1 cellular context compared by ENCODE assay signal in the genomic region with DNA sequence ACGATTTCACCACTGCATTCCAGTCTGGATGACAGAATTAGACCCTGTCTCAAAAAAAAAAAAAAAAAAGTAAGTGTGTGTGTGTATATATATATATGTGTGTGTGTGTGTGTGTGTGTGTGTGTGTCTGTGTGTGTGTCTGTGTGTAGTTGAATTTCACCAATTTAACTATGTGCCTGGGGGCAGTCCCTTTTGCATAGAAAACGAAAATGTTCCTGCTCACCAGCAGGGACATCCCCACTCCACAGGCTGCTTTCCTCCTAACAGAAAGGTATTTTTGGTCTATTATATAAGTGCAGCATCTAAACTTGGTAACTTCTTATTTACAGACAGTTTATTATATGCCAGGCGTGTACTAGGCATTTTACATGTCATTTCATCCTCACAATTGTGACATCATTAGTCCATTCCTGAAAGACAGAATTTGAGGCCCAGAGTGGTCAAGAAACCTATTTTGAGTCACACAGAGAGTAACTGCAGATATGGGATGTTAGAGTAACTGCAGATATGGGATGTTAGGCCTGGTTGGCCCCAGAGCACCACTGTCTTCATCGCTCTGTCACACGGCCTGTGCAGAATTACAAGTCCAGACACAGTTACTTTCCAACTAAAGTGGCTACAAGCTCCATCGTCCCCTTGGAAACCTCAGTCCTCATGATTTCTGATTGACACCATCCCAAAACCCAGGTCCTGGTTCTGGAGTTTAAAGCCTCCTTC.
A peak's percentile ranks its signal among the peaks of the same experiment; 100 is the strongest.
TF ChIP-seq lines count a peak whose summit lies in the region.

No MANE protein-coding gene starts in this region.

TF ChIP-seq in HepG2, 621 proteins besides CTCF, POLR2A, EP300 and RAD21:
- 0 out of 2 replicates have a peak, but pooled peaks have one; percentile 12 for TF ChIP-seq CREB1 (IDR thresholded peaks at IDR 0.05)
- no peak for TF ChIP-seq CREB1 (CRISPR knock-in tag; IDR thresholded peaks at IDR 0.05)
- TF ChIP-seq ONECUT2 (CRISPR knock-in tag; IDR thresholded peaks at IDR 0.05), result no peak
- TF ChIP-seq NR1H2 (CRISPR knock-in tag; IDR thresholded peaks at IDR 0.05; ENCODE audit: borderline replicate concordance, low read depth), result no peak
- TF ChIP-seq, protein P1, sequence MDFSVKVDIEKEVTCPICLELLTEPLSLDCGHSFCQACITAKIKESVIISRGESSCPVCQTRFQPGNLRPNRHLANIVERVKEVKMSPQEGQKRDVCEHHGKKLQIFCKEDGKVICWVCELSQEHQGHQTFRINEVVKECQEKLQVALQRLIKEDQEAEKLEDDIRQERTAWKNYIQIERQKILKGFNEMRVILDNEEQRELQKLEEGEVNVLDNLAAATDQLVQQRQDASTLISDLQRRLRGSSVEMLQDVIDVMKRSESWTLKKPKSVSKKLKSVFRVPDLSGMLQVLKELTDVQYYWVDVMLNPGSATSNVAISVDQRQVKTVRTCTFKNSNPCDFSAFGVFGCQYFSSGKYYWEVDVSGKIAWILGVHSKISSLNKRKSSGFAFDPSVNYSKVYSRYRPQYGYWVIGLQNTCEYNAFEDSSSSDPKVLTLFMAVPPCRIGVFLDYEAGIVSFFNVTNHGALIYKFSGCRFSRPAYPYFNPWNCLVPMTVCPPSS (IDR thresholded peaks at IDR 0.05), result no peak
TF ChIP-seq in HepG2: peak in this region for 1.
